10 cellular contexts compared by ENCODE assay signal in the genomic region with DNA sequence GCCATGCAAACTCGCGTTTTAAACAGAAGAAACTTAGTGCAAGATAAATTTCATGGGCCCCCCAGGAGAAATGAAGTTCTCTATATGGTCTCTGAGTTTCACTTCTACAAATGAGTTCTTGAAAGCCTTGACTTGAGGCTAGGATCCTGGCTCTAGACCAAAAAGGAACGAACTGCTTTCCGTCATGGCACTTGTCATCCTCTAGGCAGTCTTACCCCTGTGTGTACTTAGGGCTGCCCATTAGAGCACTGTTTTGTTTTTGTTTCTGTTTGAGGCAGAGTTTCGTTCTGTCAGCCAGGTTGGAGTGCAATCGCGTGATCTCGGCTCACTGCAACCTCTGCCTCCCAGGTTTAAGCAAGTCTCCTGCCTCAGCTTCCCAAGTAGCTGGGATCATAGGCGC. TPM values are rescaled to one million over a fixed set of nuclear protein-coding genes. Genes with fewer than 3 reads are reported as not detected.
A peak's percentile ranks its signal among the peaks of the same experiment; 100 is the strongest.
DNase-seq lines count a peak whose midpoint lies in the region; ATAC-seq and TF ChIP-seq lines count a peak whose summit lies in the region.
"Had no signal": no experiment of that assay in that cellular context is flagged by ENCODE, and none has a peak within 500 bp of the region (broad histone marks: within the 10 kb centered on the region; RNA-seq: fewer than 3 reads in every experiment).

No MANE protein-coding gene starts in this region.

- no peaks in the 10 kb centered on the region for H3K9me3 Mint-ChIP-seq in stimulated activated effector memory CD8-positive, alpha-beta T cell treated with anti-CD3 and anti-CD28 coated beads, Interleukin-12 subunit alpha, Interleukin-12 subunit beta, amount 100 ng/mL, for 72 hours

- H3K27me3 ChIP-seq in testis = no peaks in the 10 kb centered on the region

- peaks cover 100% of the 10 kb centered on the region for H3K36me3 Mint-ChIP-seq in stimulated activated effector memory CD8-positive, alpha-beta T cell treated with anti-CD3 and anti-CD28 coated beads, Interleukin-12 subunit alpha, Interleukin-12 subunit beta, amount 100 ng/mL, for 72 hours

- TF ChIP-seq CTCF in omental fat pad (IDR thresholded peaks at IDR 0.05) (no peak), testis (IDR thresholded peaks at IDR 0.05) (no peak)

- no peaks in the 10 kb centered on the region for H3K36me3 ChIP-seq in testis (ENCODE audit: low read depth, missing control alignments)

- H3K4me1 Mint-ChIP-seq in stimulated activated effector memory CD8-positive, alpha-beta T cell treated with anti-CD3 and anti-CD28 coated beads, Interleukin-12 subunit alpha, Interleukin-12 subunit beta, amount 100 ng/mL, for 72 hours = peaks cover 21% of the 10 kb centered on the region

- 87 to 90% methylated on average over 9 of the region's 9 CpGs for WGBS in testis, 2 donors

- no peak overlapping the region for H3K27ac ChIP-seq in testis

- no peak overlapping the region for H3K27ac Mint-ChIP-seq in stimulated activated effector memory CD8-positive, alpha-beta T cell treated with anti-CD3 and anti-CD28 coated beads, Interleukin-12 subunit alpha, Interleukin-12 subunit beta, amount 100 ng/mL, for 72 hours

- DNase-seq in omental fat pad (ENCODE audit: low spot score) = no peak
- DNase-seq in NCI-H1694 treated with DMSO at 0.1 percent for 48 hours (lab: John Stamatoyannopoulos, UW) = no peak
- DNase-seq in testis = no peak
- DNase-seq in stimulated activated effector memory CD8-positive, alpha-beta T cell treated with anti-CD3 and anti-CD28 coated beads, Interleukin-12 subunit alpha, Interleukin-12 subunit beta, amount 100 ng/mL, for 72 hours (ENCODE audit: low spot score in 2 of 2) = no peak
- no peak for DNase-seq in NCI-H2107 treated with DMSO at 0.1 percent for 48 hours (lab: John Stamatoyannopoulos, UW; ENCODE audit: unreplicated experiment)
- DNase-seq: stimulated activated CD8-positive, alpha-beta memory T cell treated with anti-CD3 and anti-CD28 coated beads, Interleukin-4, amount 100 ng/mL, for 48 hours; T-helper 2 cell had no signal

- no peak for TF ChIP-seq POLR2A in testis (IDR thresholded peaks at IDR 0.05)

- intact Hi-C loops in testis (cut with DNase I; ENCODE audit: low total_unique reads) = no loop called here

- no peak overlapping the region for H3K4me3 ChIP-seq in testis

- ATAC-seq in GM19023 (IDR thresholded peaks at IDR 0.05; ENCODE audit: unreplicated experiment) (peak; percentile 89), GM21825 (IDR thresholded peaks at IDR 0.05; ENCODE audit: unreplicated experiment) (peak; percentile 91), HG03558 (IDR thresholded peaks at IDR 0.05; ENCODE audit: extremely low read depth, unreplicated experiment) (peak; percentile 71), omental fat pad (ENCODE audit: low FRiP score) (peak; percentile 30)
- ATAC-seq in stimulated activated effector memory CD8-positive, alpha-beta T cell treated with anti-CD3 and anti-CD28 coated beads, Interleukin-12 subunit alpha, Interleukin-12 subunit beta, amount 100 ng/mL, for 72 hours = no peak

- H3K4me3 Mint-ChIP-seq in stimulated activated effector memory CD8-positive, alpha-beta T cell treated with anti-CD3 and anti-CD28 coated beads, Interleukin-12 subunit alpha, Interleukin-12 subunit beta, amount 100 ng/mL, for 72 hours = no peak overlapping the region

- no peaks in the 10 kb centered on the region for H3K9me3 ChIP-seq in testis

- peaks cover 10% of the 10 kb centered on the region for H3K4me1 ChIP-seq in testis

RNA-seq across cellular contexts. Expression of a gene that starts 29.0 kb away (rescaled TPM):
- total RNA-seq in omental fat pad (10 to 100 TPM; 38.5 to 90.1 (median 44.5) TPM), testis (10 to 100 TPM; 61.3 to 68.3 TPM)
- 69.8 TPM for polyA plus RNA-seq in testis (ENCODE audit: insufficient read depth, low read depth, low replicate concordance)

RNA-seq across cellular contexts. Expression of a gene that starts 38.5 kb away (rescaled TPM):
- 10 to 100 TPM; 16.7 to 30.1 (median 24.9) TPM for total RNA-seq in omental fat pad
- total RNA-seq in testis = 10 to 100 TPM; 78.7 to 92.4 TPM
- polyA plus RNA-seq in testis (ENCODE audit: insufficient read depth, low read depth, low replicate concordance) = 50.4 TPM
